In the genomic region with DNA sequence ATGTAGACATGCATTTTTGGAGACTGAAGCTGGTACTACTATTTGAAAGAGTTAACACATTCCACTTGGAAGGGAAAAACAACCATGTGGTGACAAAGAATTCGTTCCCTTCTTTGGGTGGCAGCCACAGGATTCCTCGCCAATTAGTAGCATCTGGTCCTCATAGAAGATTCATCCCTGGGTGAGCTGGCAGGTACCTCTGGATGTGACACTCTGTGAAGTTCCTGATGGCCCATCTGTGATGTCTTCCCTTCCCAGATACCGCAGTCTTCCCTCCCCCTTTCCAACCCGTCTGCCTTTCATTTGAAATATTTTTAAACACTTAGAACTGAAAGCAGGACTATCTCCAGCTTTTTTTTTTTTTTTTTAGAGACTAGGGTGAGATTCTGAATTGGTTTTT, we compare ENCODE assay signal across 20 cellular contexts.
A peak's percentile ranks its signal among the peaks of the same experiment; 100 is the strongest.
DNase-seq lines count a peak whose midpoint lies in the region; TF ChIP-seq lines count a peak whose summit lies in the region.
"Had no signal": no experiment of that assay in that cellular context is flagged by ENCODE, and none has a peak within 500 bp of the region (broad histone marks: within the 10 kb centered on the region; RNA-seq: fewer than 3 reads in every experiment).

No MANE protein-coding gene starts in this region.

- DNase-seq in NCI-H1694 (lab: John Stamatoyannopoulos, UW) (peak; percentile 99), anterior cingulate cortex (lab: John Stamatoyannopoulos, UW) (peak in 41 of 58 donors; percentile 0 to 74 (median 25)), mesenchymal stem cell (no peak), superior temporal gyrus (ENCODE audit: extremely low spot score) (peak; percentile 66), endothelial cell (ENCODE audit: low spot score) (no peak), epidermal melanocyte (ENCODE audit: insufficient read length, low spot score) (no peak)
- DNase-seq in activated CD4-positive, alpha-beta T cell treated with anti-CD3 and anti-CD28 coated beads, Interleukin-2, amount 10 ng/mL, durations not matched to agents 24 days and 14 days, result no peak
- DNase-seq: DMS53; H9; Kasumi-1; NCI-H1092 treated with DMSO at 0.1 percent for 48 hours; NCI-H1436 treated with DMSO at 0.1 percent for 48 hours; NCI-H2029 treated with DMSO at 0.1 percent for 48 hours; NCI-H524 treated with DMSO at 0.1 percent for 48 hours; NCI-H774; NK-92 treated with Interleukin-12 subunit alpha and Interleukin-12 subunit beta, amount 100 ng/mL, for 24 hours; PC-9; SJCRH30 had no signal

- H2BK12ac ChIP-seq in mesenchymal stem cell (ENCODE audit: low read length in 2 of 2), result no peak overlapping the region

- H3K27ac Mint-ChIP-seq in activated CD4-positive, alpha-beta T cell treated with anti-CD3 and anti-CD28 coated beads, Interleukin-2, amount 10 ng/mL, durations not matched to agents 24 days and 14 days, result no peak overlapping the region
- H3K27ac Mint-ChIP-seq in endothelial cell (ENCODE audit: unreplicated experiment), result no peak overlapping the region
- H3K27ac Mint-ChIP-seq: GM23338, H9 had no signal

- no peak overlapping the region for H3K4me3 ChIP-seq in mesenchymal stem cell (ENCODE audit: insufficient read depth in 1 of 2, low read depth in 1 of 2, low read length in 2 of 2)
- H3K4me3 ChIP-seq: GM23338, K562, PC-9, SJCRH30 had no signal

- no peak overlapping the region for H3K4me3 Mint-ChIP-seq in activated CD4-positive, alpha-beta T cell treated with anti-CD3 and anti-CD28 coated beads, Interleukin-2, amount 10 ng/mL, durations not matched to agents 24 days and 14 days
- H3K4me3 Mint-ChIP-seq in endothelial cell (ENCODE audit: unreplicated experiment), result no peak overlapping the region
- H3K4me3 Mint-ChIP-seq: GM23338, H9 had no signal

- no peaks in the 10 kb centered on the region for H3K4me1 ChIP-seq in mesenchymal stem cell (ENCODE audit: control insufficient read depth, insufficient read depth, low read depth, low read length)
- H3K4me1 ChIP-seq: SJCRH30 had no signal

- no peaks in the 10 kb centered on the region for H3K79me1 ChIP-seq in mesenchymal stem cell (replicated peaks; ENCODE audit: low read length, poor library complexity, severe bottlenecking)

- peaks cover 19% of the 10 kb centered on the region for H3K9me3 Mint-ChIP-seq in activated CD4-positive, alpha-beta T cell treated with anti-CD3 and anti-CD28 coated beads, Interleukin-2, amount 10 ng/mL, durations not matched to agents 24 days and 14 days
- H3K9me3 Mint-ChIP-seq in endothelial cell (ENCODE audit: unreplicated experiment), result peaks cover 42% of the 10 kb centered on the region

- no peak overlapping the region for H3K14ac ChIP-seq in mesenchymal stem cell (ENCODE audit: low read length in 2 of 2)

- peak overlapping the region; percentile 40 for H2BK5ac ChIP-seq in mesenchymal stem cell (ENCODE audit: low read depth, low read length, poor library complexity, severe bottlenecking)

- no peaks in the 10 kb centered on the region for H3K36me3 ChIP-seq in mesenchymal stem cell (ENCODE audit: control insufficient read depth in 1 of 2, insufficient read depth in 2 of 2, low read depth in 1 of 2, low read length in 2 of 2)
- H3K36me3 ChIP-seq: SJCRH30 had no signal

- H3K27me3 ChIP-seq in mesenchymal stem cell (ENCODE audit: control insufficient read depth in 1 of 2, insufficient read depth in 1 of 2, low read length in 2 of 2), result no peaks in the 10 kb centered on the region

- WGBS in mesenchymal stem cell, result 52% methylated on average over 2 of the region's 4 CpGs

- no peak overlapping the region for H3K27ac ChIP-seq in mesenchymal stem cell (ENCODE audit: low read length, poor library complexity, severe bottlenecking)
- H3K27ac ChIP-seq: PC-9, SJCRH30 had no signal

- no peaks in the 10 kb centered on the region for H3K27me3 Mint-ChIP-seq in activated CD4-positive, alpha-beta T cell treated with anti-CD3 and anti-CD28 coated beads, Interleukin-2, amount 10 ng/mL, durations not matched to agents 24 days and 14 days
- H3K27me3 Mint-ChIP-seq in endothelial cell (ENCODE audit: unreplicated experiment), result no peaks in the 10 kb centered on the region

- H3K23ac ChIP-seq in mesenchymal stem cell (ENCODE audit: low read length in 2 of 2), result no peak overlapping the region

- TF ChIP-seq CTCF in endothelial cell (IDR thresholded peaks at IDR 0.05; ENCODE audit: unreplicated experiment), result no peak

- H2AK5ac ChIP-seq in mesenchymal stem cell (ENCODE audit: low read length, severe bottlenecking), result no peak overlapping the region

- no peak overlapping the region for H3K4me2 ChIP-seq in mesenchymal stem cell (ENCODE audit: low read length, poor library complexity, severe bottlenecking)
- H3K4me2 ChIP-seq: GM23338, PC-9 had no signal

- H3K4me1 Mint-ChIP-seq in activated CD4-positive, alpha-beta T cell treated with anti-CD3 and anti-CD28 coated beads, Interleukin-2, amount 10 ng/mL, durations not matched to agents 24 days and 14 days, result no peaks in the 10 kb centered on the region
- H3K4me1 Mint-ChIP-seq in endothelial cell (ENCODE audit: unreplicated experiment), result no peaks in the 10 kb centered on the region
- H3K4me1 Mint-ChIP-seq: GM23338, H9 had no signal

- H2BK15ac ChIP-seq in mesenchymal stem cell (ENCODE audit: low read depth, poor library complexity, severe bottlenecking), result no peak overlapping the region

- H3K9ac ChIP-seq in mesenchymal stem cell (ENCODE audit: low read length), result no peak overlapping the region

- H4K8ac ChIP-seq in mesenchymal stem cell (ENCODE audit: low read length), result no peak overlapping the region

- H2AFZ ChIP-seq in mesenchymal stem cell (ENCODE audit: low read depth, low read length), result no peak overlapping the region
- H2AFZ ChIP-seq: GM23338, PC-9 had no signal

- no peaks in the 10 kb centered on the region for H3K36me3 Mint-ChIP-seq in activated CD4-positive, alpha-beta T cell treated with anti-CD3 and anti-CD28 coated beads, Interleukin-2, amount 10 ng/mL, durations not matched to agents 24 days and 14 days (ENCODE audit: low read depth)
- H3K36me3 Mint-ChIP-seq in endothelial cell (ENCODE audit: low read depth, unreplicated experiment), result peaks cover 5% of the 10 kb centered on the region

- intact Hi-C loops in activated CD4-positive, alpha-beta T cell treated with anti-CD3 and anti-CD28 coated beads, Interleukin-2, amount 10 ng/mL, durations not matched to agents 24 days and 14 days (cut with micrococcal nuclease), result no loop called here

- no peak overlapping the region for H4K91ac ChIP-seq in mesenchymal stem cell (ENCODE audit: low read length)

- H2BK120ac ChIP-seq in mesenchymal stem cell (ENCODE audit: low read depth, low read length), result no peak overlapping the region

- H3K18ac ChIP-seq in mesenchymal stem cell (ENCODE audit: low read depth in 1 of 2, low read length in 2 of 2), result no peak overlapping the region

- H3K9me3 ChIP-seq in mesenchymal stem cell (ENCODE audit: control insufficient read depth, low read length), result peaks cover 3% of the 10 kb centered on the region
- H3K9me3 ChIP-seq: SJCRH30 had no signal

- H3K4ac ChIP-seq in mesenchymal stem cell (ENCODE audit: low read depth in 1 of 2, low read length in 2 of 2), result no peak overlapping the region

Comparison
In these comparisons a context has a peak if more than half of its experiments do, and no peak if none do; other contexts are left out.
1. DNase-seq: peak in NCI-H1694 (single experiment), anterior cingulate cortex (41 of 58) and superior temporal gyrus (single experiment); none in mesenchymal stem cell (single experiment), activated CD4-positive, alpha-beta T cell treated with anti-CD3 and anti-CD28 coated beads, Interleukin-2, amount 10 ng/mL, durations not matched to agents 24 days and 14 days (single experiment), endothelial cell (single experiment) and epidermal melanocyte (single experiment).